Comparison of ENCODE assay signal across 25 cellular contexts in genomic region chr5:136094913-136095641, GRCh38. TPM values are rescaled to one million over a fixed set of nuclear protein-coding genes. Genes with fewer than 3 reads are reported as not detected.
DNase-seq lines count a peak whose midpoint lies in the region; ATAC-seq, FAIRE-seq and TF ChIP-seq lines count a peak whose summit lies in the region.
"Had no signal": no experiment of that assay in that cellular context is flagged by ENCODE, and none has a peak within 500 bp of the region (broad histone marks: within the 10 kb centered on the region; RNA-seq: fewer than 3 reads in every experiment).

No MANE protein-coding gene starts in this region.

- TF ChIP-seq RAD21 in HepG2 (CRISPR knock-in tag; IDR thresholded peaks at IDR 0.05), result no peak

- no peak for FAIRE-seq in HepG2 (lab: Jason Lieb, UNC)

- H3K79me2 ChIP-seq in HepG2 (ENCODE audit: insufficient read depth, low read length), result no peaks in the 10 kb centered on the region

- CTCF ChIA-PET in HepG2 (lab: Yijun Ruan, JAX; ENCODE audit: low intra/inter-chr PET ratio, low total read pairs), result no interaction called here

- TF ChIP-seq EP300 in HepG2 (IDR thresholded peaks at IDR 0.05; ENCODE audit: low read depth in 2 of 2, low read length in 2 of 2), result no peak
- TF ChIP-seq EP300 in HepG2 (CRISPR knock-in tag; IDR thresholded peaks at IDR 0.05; ENCODE audit: borderline replicate concordance), result no peak

- H3K9ac ChIP-seq in HepG2 (ENCODE audit: insufficient read depth, low read depth, low read length), result peak overlapping the region; percentile 10; the same call in 1 of the 2 replicates

- H3K4me3 ChIP-seq in HepG2 (replicated peaks in 1 of 3; ENCODE audit: insufficient read depth in 1 of 3, low read depth in 2 of 3, low read length in 3 of 3), result 0 out of 6 replicates have a peak overlapping the region, but pooled peaks of 2 of the 3 experiments have one; percentile 1 to 12
- H3K4me3 ChIP-seq: smooth muscle cell, suprapubic skin, vagina had no signal

- H3K9me3 Mint-ChIP-seq in natural killer cell, result no peaks in the 10 kb centered on the region
- H3K9me3 Mint-ChIP-seq: activated CD8-positive, alpha-beta T cell treated with anti-CD3 and anti-CD28 coated beads for 36 hours; activated naive CD8-positive, alpha-beta T cell treated with anti-CD3 and anti-CD28 coated beads, Interleukin-2, amount 10 ng/mL, durations not matched to agents 7 days and 5 days; stimulated activated memory B cell treated with anti-CD40 and anti-IgM and Interleukin-4, amounts not matched to agents 10 μg/mL and 1 μg/mL and 100 μg/mL, for 72 hours had no signal

- no peaks in the 10 kb centered on the region for H3K4me1 Mint-ChIP-seq in natural killer cell
- H3K4me1 Mint-ChIP-seq: activated naive CD8-positive, alpha-beta T cell treated with anti-CD3 and anti-CD28 coated beads, Interleukin-2, amount 10 ng/mL, durations not matched to agents 7 days and 5 days; stimulated activated memory B cell treated with anti-CD40 and anti-IgM and Interleukin-4, amounts not matched to agents 10 μg/mL and 1 μg/mL and 100 μg/mL, for 72 hours had no signal

- POLR2A ChIA-PET in HepG2 (lab: Yijun Ruan, JAX), result interaction anchor here (0.9 kb wide), 1 partner anchor 38 kb away, joined by 3 read pairs; the partner anchor contains the start of gene SMAD5

- no peaks in the 10 kb centered on the region for H3K9me3 ChIP-seq in HepG2 (ENCODE audit: low read length)
- H3K9me3 ChIP-seq: BE2C, suprapubic skin, vagina had no signal

- no peaks in the 10 kb centered on the region for H3K27me3 ChIP-seq in HepG2 (ENCODE audit: control insufficient read depth in 1 of 2, insufficient read depth in 2 of 2, low read length in 2 of 2)
- H3K27me3 ChIP-seq: suprapubic skin, vagina had no signal

- TF ChIP-seq CTCF in HepG2 (CRISPR knock-in tag; IDR thresholded peaks at IDR 0.05) (no peak), natural killer cell (IDR thresholded peaks at IDR 0.05) (no peak)

- intact Hi-C loops in HepG2 (cut with micrococcal nuclease; ENCODE audit: unreplicated experiment), result no loop called here
- intact Hi-C loops in natural killer cell (cut with micrococcal nuclease), result no loop called here

- peaks cover 39% of the 10 kb centered on the region for H3K4me1 ChIP-seq in HepG2 (ENCODE audit: insufficient read depth, low read length)
- H3K4me1 ChIP-seq: BE2C, suprapubic skin, vagina had no signal

- ATAC-seq in HepG2 (peak; percentile 36), natural killer cell (no peak)
- ATAC-seq: activated CD4-positive, CD25-positive, alpha-beta regulatory T cell treated with anti-CD3 and anti-CD28 coated beads, Interleukin-2, amount 50 U/mL, for 24 hours; activated CD8-positive, alpha-beta T cell treated with anti-CD3 and anti-CD28 coated beads for 36 hours; HCT116; stimulated activated memory B cell treated with anti-CD40 and anti-IgM and Interleukin-4, amounts not matched to agents 10 μg/mL and 1 μg/mL and 100 μg/mL, for 72 hours had no signal

- WGBS in HepG2 (ENCODE audit: low lambda C conversion rate), result 39% methylated on average over 3 of the region's 8 CpGs

- BruUV-seq in HepG2 (replicated peaks; lab: Mats Ljungman, UMichigan), result TSS peak; percentile 92

- peak; percentile 62 for DNase-seq in COLO668 (lab: John Stamatoyannopoulos, UW; ENCODE audit: unreplicated experiment)
- peak; percentile 65 for DNase-seq in NCI-H2029 treated with DMSO at 0.1 percent for 48 hours (lab: John Stamatoyannopoulos, UW)
- peak; percentile 5 to 35 for DNase-seq in SHP77 (lab: John Stamatoyannopoulos, UW)
- DNase-seq in HepG2 (ENCODE audit: low spot score), result no peak
- no peak for DNase-seq in natural killer cell
- DNase-seq in NCI-H1105 (lab: John Stamatoyannopoulos, UW), result no peak
- no peak for DNase-seq in stimulated activated CD4-positive, alpha-beta T cell treated with anti-CD3 and anti-CD28 coated beads, Interleukin-4, amount 100 ng/mL, for 24 hours
- no peak for DNase-seq in midbrain (lab: John Stamatoyannopoulos, UW)
- DNase-seq: activated CD8-positive, alpha-beta T cell treated with anti-CD3 and anti-CD28 coated beads for 36 hours; activated effector memory CD4-positive, alpha-beta T cell treated with anti-CD3 and anti-CD28 coated beads, Interleukin-2, amount 50 U/mL, for 16 hours; activated naive CD8-positive, alpha-beta T cell treated with anti-CD3 and anti-CD28 coated beads, Interleukin-2, amount 10 ng/mL, durations not matched to agents 7 days and 5 days; activated T-cell treated with anti-CD3 and anti-CD28 coated beads for 4 hours; BE2C; mammary epithelial cell; NCI-H1105 treated with DMSO at 0.1 percent for 48 hours; NCI-H2081; NCI-H82; stimulated activated CD4-positive, alpha-beta T cell treated with anti-CD3 and anti-CD28 coated beads, Interleukin-2, amount 100 ng/mL, for 48 hours had no signal

- H3K36me3 ChIP-seq in HepG2 (replicated peaks in 1 of 2; ENCODE audit: control insufficient read depth in 1 of 2, insufficient read depth in 2 of 2, low read length in 2 of 2), result no peaks in the 10 kb centered on the region
- H3K36me3 ChIP-seq: BE2C, suprapubic skin, vagina had no signal

- H3K36me3 Mint-ChIP-seq in natural killer cell, result no peaks in the 10 kb centered on the region
- H3K36me3 Mint-ChIP-seq: activated naive CD8-positive, alpha-beta T cell treated with anti-CD3 and anti-CD28 coated beads, Interleukin-2, amount 10 ng/mL, durations not matched to agents 7 days and 5 days; stimulated activated memory B cell treated with anti-CD40 and anti-IgM and Interleukin-4, amounts not matched to agents 10 μg/mL and 1 μg/mL and 100 μg/mL, for 72 hours had no signal

- peak overlapping the region; percentile 15 for H2AFZ ChIP-seq in HepG2 (ENCODE audit: low read length)

- H3K27me3 Mint-ChIP-seq in natural killer cell (ENCODE audit: low read depth in 2 of 2), result peaks cover 8 to 50% of the 10 kb centered on the region in 2 donors
- H3K27me3 Mint-ChIP-seq: stimulated activated memory B cell treated with anti-CD40 and anti-IgM and Interleukin-4, amounts not matched to agents 10 μg/mL and 1 μg/mL and 100 μg/mL, for 72 hours had no signal

- H3K4me2 ChIP-seq in HepG2 (ENCODE audit: low read depth, low read length), result peak overlapping the region; percentile 71
- H3K4me2 ChIP-seq: smooth muscle cell had no signal

- H3K27ac Mint-ChIP-seq in natural killer cell, result no peak overlapping the region
- H3K27ac Mint-ChIP-seq: activated CD8-positive, alpha-beta T cell treated with anti-CD3 and anti-CD28 coated beads for 36 hours; activated naive CD8-positive, alpha-beta T cell treated with anti-CD3 and anti-CD28 coated beads, Interleukin-2, amount 10 ng/mL, durations not matched to agents 7 days and 5 days; stimulated activated memory B cell treated with anti-CD40 and anti-IgM and Interleukin-4, amounts not matched to agents 10 μg/mL and 1 μg/mL and 100 μg/mL, for 72 hours had no signal

- no peak for TF ChIP-seq POLR2A in HepG2 (IDR thresholded peaks at IDR 0.05; ENCODE audit: insufficient read depth in 1 of 2, low read depth in 2 of 2, low read length in 2 of 2)

- in situ Hi-C loops in HepG2 (cut with HindIII; ENCODE audit: extremely low pct_ligation_motif_present, low pct_unique_long_range_greater_than_20kb), result no loop called here

- peak overlapping the region; percentile 21 for H3K27ac ChIP-seq in HepG2 (ENCODE audit: extremely low read length, insufficient read depth, low read length)
- H3K27ac ChIP-seq: HL-60, suprapubic skin, vagina had no signal

- H4K20me1 ChIP-seq in HepG2 (ENCODE audit: insufficient read depth, low read length), result no peaks in the 10 kb centered on the region

- no peak overlapping the region for H3K4me3 Mint-ChIP-seq in natural killer cell
- H3K4me3 Mint-ChIP-seq: activated CD8-positive, alpha-beta T cell treated with anti-CD3 and anti-CD28 coated beads for 36 hours; activated naive CD8-positive, alpha-beta T cell treated with anti-CD3 and anti-CD28 coated beads, Interleukin-2, amount 10 ng/mL, durations not matched to agents 7 days and 5 days; stimulated activated memory B cell treated with anti-CD40 and anti-IgM and Interleukin-4, amounts not matched to agents 10 μg/mL and 1 μg/mL and 100 μg/mL, for 72 hours had no signal

TF ChIP-seq in HepG2, 621 proteins besides CTCF, POLR2A, EP300 and RAD21 (continues in another document):
- 0 out of 2 replicates have a peak, but pooled peaks have one; percentile 7 for TF ChIP-seq ZGPAT (CRISPR knock-in tag; IDR thresholded peaks at IDR 0.05)

RNA-seq across cellular contexts. Expression of gene SMAD5, which starts 37.6 kb away (rescaled TPM):
- 48.5 and 81.0 TPM in 2 replicates for total RNA-seq in HepG2 (2016; rRNA removed; fragmentation: Illumina TruSeq; extraction: Trizol)
- 58.3 and 63.0 TPM in 2 replicates for total RNA-seq in HepG2 (2016; cell fraction: cytosol; rRNA removed; fragmentation: Illumina TruSeq; extraction: Trizol; ENCODE audit: low read depth)
- 49.9 and 76.4 TPM in 2 replicates for total RNA-seq in HepG2 (2016; cell fraction: insoluble cytoplasmic fraction; rRNA removed; fragmentation: Illumina TruSeq; extraction: Trizol)
- 32.5 and 33.6 TPM in 2 replicates for total RNA-seq in HepG2 (2016; cell fraction: membrane; rRNA removed; fragmentation: Illumina TruSeq; extraction: Trizol)
- total RNA-seq in HepG2 (2016; cell fraction: nucleus; rRNA removed; fragmentation: Illumina TruSeq; extraction: Trizol), result 50.6 and 52.2 TPM in 2 replicates
- 27.2 and 30.0 TPM in 2 replicates for polyA plus RNA-seq in HepG2 (2011; rRNA removed)
- polyA plus RNA-seq in HepG2 (2011; cell fraction: cytosol; rRNA removed), result 13.9 and 22.3 TPM in 2 replicates
- 25.7 and 30.1 TPM in 2 replicates for polyA plus RNA-seq in HepG2 (2011; cell fraction: nucleus; rRNA removed)
- 18.8 and 19.5 TPM in 2 replicates for polyA plus RNA-seq in HepG2 (2012)
- polyA plus RNA-seq in HepG2 (2016; cell fraction: cytosol; fragmentation: Illumina TruSeq; extraction: Trizol; ENCODE audit: low read depth), result 1.1 and 1.2 TPM in 2 replicates
- polyA plus RNA-seq in HepG2 (2016; cell fraction: insoluble cytoplasmic fraction; fragmentation: Illumina TruSeq; extraction: Trizol; ENCODE audit: low read depth), result 30.1 and 33.0 TPM in 2 replicates
- polyA plus RNA-seq in HepG2 (2016; cell fraction: membrane; fragmentation: Illumina TruSeq; extraction: Trizol; ENCODE audit: low read depth), result 3.2 and 3.4 TPM in 2 replicates
- 21.9 and 22.9 TPM in 2 replicates for polyA plus RNA-seq in HepG2 (2016; cell fraction: nucleus; fragmentation: Illumina TruSeq; extraction: Trizol; ENCODE audit: insufficient read depth, low read depth)
- 56.3 and 87.9 TPM in 2 replicates for polyA minus RNA-seq in HepG2 (2011; rRNA and poly(A)+ RNA removed; ENCODE audit: low replicate concordance)
- polyA minus RNA-seq in HepG2 (2011; cell fraction: cytosol; rRNA and poly(A)+ RNA removed), result 43.4 and 52.4 TPM in 2 replicates
- 111 and 120 TPM in 2 replicates for polyA minus RNA-seq in HepG2 (2011; cell fraction: nucleus; rRNA and poly(A)+ RNA removed)
- total RNA-seq in natural killer cell, result 10 to 100 TPM; 44.0 to 60.1 (median 54.1) TPM

Comparison
In these comparisons a context has a peak if more than half of its experiments do, and no peak if none do; other contexts are left out.
1. DNase-seq: peak in COLO668 (single experiment), NCI-H2029 treated with DMSO at 0.1 percent for 48 hours (single experiment) and SHP77 (2 of 2); none in HepG2 (single experiment), natural killer cell (single experiment), NCI-H1105 (single experiment), stimulated activated CD4-positive, alpha-beta T cell treated with anti-CD3 and anti-CD28 coated beads, Interleukin-4, amount 100 ng/mL, for 24 hours (single experiment) and midbrain (single experiment).